Comparison of ENCODE assay signal across 1 cellular context in the genomic region with DNA sequence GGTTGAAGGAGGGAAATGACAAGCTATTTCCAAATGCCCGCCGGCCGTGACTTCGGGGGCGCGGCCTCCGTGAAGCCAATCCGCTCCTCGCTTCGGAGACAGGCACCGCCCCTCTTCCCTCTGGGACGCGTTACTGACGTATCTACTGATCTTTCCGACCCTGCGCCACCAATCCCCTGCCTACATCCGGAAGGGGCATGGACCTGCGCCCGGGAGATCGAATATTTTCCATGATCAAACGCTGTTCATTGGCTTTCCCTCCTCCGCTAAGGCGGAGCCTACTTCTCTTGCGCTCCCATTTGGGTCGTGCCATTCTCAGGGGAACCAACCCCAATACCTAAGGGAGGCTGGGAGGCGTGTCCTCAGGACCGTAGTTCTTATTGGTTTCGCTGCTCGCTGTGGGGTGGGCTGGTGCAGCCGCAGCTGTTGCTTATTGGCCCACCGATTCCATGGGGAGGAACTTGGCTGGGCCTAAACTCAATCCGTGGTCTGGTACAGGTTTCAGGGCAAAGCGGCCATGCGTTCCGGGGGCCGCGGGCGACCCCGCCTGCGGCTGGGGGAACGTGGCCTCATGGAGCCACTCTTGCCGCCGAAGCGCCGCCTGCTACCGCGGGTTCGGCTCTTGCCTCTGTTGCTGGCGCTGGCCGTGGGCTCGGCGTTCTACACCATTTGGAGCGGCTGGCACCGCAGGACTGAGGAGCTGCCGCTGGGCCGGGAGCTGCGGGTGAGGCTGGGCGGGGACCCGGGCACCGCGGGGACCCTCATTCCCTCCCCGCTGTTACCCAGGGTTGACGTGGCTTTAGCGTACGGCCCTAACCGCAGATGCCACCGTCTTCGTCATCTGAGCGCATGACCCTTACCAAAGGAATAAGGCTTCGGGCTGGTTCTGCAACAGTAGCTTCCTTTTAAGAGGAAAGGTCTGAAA.
TF ChIP-seq lines count a peak whose summit lies in the region.

A gene (plus strand): TSS at position 480 of the 925 bp plus-strand sequence. CDS start 38 bp downstream, at position 518.

TF ChIP-seq in HCT116, 20 proteins besides CTCF, POLR2A, EP300 and RAD21 (continued from another document):
- TF ChIP-seq, protein P1, sequence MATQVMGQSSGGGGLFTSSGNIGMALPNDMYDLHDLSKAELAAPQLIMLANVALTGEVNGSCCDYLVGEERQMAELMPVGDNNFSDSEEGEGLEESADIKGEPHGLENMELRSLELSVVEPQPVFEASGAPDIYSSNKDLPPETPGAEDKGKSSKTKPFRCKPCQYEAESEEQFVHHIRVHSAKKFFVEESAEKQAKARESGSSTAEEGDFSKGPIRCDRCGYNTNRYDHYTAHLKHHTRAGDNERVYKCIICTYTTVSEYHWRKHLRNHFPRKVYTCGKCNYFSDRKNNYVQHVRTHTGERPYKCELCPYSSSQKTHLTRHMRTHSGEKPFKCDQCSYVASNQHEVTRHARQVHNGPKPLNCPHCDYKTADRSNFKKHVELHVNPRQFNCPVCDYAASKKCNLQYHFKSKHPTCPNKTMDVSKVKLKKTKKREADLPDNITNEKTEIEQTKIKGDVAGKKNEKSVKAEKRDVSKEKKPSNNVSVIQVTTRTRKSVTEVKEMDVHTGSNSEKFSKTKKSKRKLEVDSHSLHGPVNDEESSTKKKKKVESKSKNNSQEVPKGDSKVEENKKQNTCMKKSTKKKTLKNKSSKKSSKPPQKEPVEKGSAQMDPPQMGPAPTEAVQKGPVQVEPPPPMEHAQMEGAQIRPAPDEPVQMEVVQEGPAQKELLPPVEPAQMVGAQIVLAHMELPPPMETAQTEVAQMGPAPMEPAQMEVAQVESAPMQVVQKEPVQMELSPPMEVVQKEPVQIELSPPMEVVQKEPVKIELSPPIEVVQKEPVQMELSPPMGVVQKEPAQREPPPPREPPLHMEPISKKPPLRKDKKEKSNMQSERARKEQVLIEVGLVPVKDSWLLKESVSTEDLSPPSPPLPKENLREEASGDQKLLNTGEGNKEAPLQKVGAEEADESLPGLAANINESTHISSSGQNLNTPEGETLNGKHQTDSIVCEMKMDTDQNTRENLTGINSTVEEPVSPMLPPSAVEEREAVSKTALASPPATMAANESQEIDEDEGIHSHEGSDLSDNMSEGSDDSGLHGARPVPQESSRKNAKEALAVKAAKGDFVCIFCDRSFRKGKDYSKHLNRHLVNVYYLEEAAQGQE (IDR thresholded peaks at IDR 0.05; ENCODE audit: low read depth) = no peak
- TF ChIP-seq CEBPB (IDR thresholded peaks at IDR 0.05; ENCODE audit: low read depth) = no peak
- TF ChIP-seq, protein P2, sequence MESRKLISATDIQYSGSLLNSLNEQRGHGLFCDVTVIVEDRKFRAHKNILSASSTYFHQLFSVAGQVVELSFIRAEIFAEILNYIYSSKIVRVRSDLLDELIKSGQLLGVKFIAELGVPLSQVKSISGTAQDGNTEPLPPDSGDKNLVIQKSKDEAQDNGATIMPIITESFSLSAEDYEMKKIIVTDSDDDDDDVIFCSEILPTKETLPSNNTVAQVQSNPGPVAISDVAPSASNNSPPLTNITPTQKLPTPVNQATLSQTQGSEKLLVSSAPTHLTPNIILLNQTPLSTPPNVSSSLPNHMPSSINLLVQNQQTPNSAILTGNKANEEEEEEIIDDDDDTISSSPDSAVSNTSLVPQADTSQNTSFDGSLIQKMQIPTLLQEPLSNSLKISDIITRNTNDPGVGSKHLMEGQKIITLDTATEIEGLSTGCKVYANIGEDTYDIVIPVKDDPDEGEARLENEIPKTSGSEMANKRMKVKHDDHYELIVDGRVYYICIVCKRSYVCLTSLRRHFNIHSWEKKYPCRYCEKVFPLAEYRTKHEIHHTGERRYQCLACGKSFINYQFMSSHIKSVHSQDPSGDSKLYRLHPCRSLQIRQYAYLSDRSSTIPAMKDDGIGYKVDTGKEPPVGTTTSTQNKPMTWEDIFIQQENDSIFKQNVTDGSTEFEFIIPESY (IDR thresholded peaks at IDR 0.05; ENCODE audit: extremely low read depth, insufficient replicate concordance, low read length) = no peak
- no peak for TF ChIP-seq FOSL1 (IDR thresholded peaks at IDR 0.05; ENCODE audit: low read depth)
- no peak for TF ChIP-seq EZH2 (IDR thresholded peaks at IDR 0.05)
- TF ChIP-seq ELF1 (IDR thresholded peaks at IDR 0.05; ENCODE audit: borderline replicate concordance, low read depth) = no peak; the same call in 1 of the 2 replicates
- TF ChIP-seq TCF7L2 (IDR thresholded peaks at IDR 0.05; ENCODE audit: borderline replicate concordance, extremely low read depth, insufficient read depth, insufficient read length) = peak; percentile 94
- peak; percentile 79 for TF ChIP-seq SP1 (IDR thresholded peaks at IDR 0.05; ENCODE audit: low read depth)
- peak; percentile 63 for TF ChIP-seq SIN3A (IDR thresholded peaks at IDR 0.05; ENCODE audit: low read depth)
- no peak for TF ChIP-seq EGR1 (IDR thresholded peaks at IDR 0.05; ENCODE audit: low read depth)
- TF ChIP-seq, protein P3, sequence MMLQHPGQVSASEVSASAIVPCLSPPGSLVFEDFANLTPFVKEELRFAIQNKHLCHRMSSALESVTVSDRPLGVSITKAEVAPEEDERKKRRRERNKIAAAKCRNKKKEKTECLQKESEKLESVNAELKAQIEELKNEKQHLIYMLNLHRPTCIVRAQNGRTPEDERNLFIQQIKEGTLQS (IDR thresholded peaks at IDR 0.05) = no peak
